23 cellular contexts compared by ENCODE assay signal in the genomic region with DNA sequence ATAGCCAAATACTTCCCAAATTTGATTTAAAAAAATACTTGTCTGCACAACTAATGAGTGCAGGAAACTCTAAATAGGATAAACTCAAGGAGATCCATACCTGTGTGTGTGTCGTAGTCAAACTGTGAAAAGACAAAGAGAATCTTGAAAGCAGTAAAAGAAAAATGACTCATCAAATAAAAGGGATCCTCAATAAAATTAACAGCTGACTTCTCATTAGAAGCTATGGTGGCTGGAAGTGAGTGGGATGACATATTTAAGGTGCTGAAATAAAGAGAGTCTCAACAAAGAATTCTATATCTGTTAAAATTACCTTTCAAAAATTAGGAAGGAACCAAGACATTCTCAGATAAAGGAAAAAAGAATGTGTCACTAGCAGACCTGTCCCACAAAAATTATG. TPM values are rescaled to one million over a fixed set of nuclear protein-coding genes. Genes with fewer than 3 reads are reported as not detected.
DNase-seq lines count a peak whose midpoint lies in the region; ATAC-seq, FAIRE-seq and TF ChIP-seq lines count a peak whose summit lies in the region.
"Had no signal": no experiment of that assay in that cellular context is flagged by ENCODE, and none has a peak within 500 bp of the region (broad histone marks: within the 10 kb centered on the region; RNA-seq: fewer than 3 reads in every experiment).

No MANE protein-coding gene starts in this region.

- no peaks in the 10 kb centered on the region for H3K9me1 ChIP-seq in K562 (ENCODE audit: control insufficient read depth, insufficient read depth, low read length)

- intact Hi-C loops in HCT116 (cut with micrococcal nuclease), result no loop called here
- intact Hi-C loops in K562 (cut with micrococcal nuclease), result no loop called here
- intact Hi-C loops in upper lobe of right lung (cut with DNase I), result no loop called here

- no peak overlapping the region for H2AFZ ChIP-seq in HCT116 (ENCODE audit: low read depth, low read length, poor library complexity, severe bottlenecking)
- no peak overlapping the region for H2AFZ ChIP-seq in K562 (ENCODE audit: low read depth, low read length)

- no peak for FAIRE-seq in K562 (lab: Jason Lieb, UNC)
- FAIRE-seq: HTR-8/SVneo had no signal

- no peak for ATAC-seq in HCT116
- ATAC-seq in K562, result no peak
- ATAC-seq in upper lobe of right lung, result no peak
- ATAC-seq: CD8-positive, alpha-beta T cell; SK-N-SH treated with all-trans-retinoic acid at 6 μM for 48 hours; T-helper 17 cell had no signal

- H3K9me3 ChIP-seq in HCT116 (ENCODE audit: control insufficient read depth in 1 of 2, insufficient read depth in 1 of 2, low read depth in 1 of 2, low read length in 2 of 2) (peaks cover 15 to 21% of the 10 kb centered on the region in 2 experiments; a peak in 3 of 4 replicates), K562 (replicated peaks; ENCODE audit: control insufficient read depth, insufficient read depth, low read depth, low read length) (peaks cover 8% of the 10 kb centered on the region; the same call in 1 of the 2 replicates), upper lobe of right lung (peaks cover 19% of the 10 kb centered on the region)

- POLR2A ChIA-PET in HCT116 (lab: Charles Lee), result no interaction called here
- POLR2A ChIA-PET in K562 (lab: Yijun Ruan, JAX), result interaction anchor here (1.1 kb wide), 1 partner anchor 15 kb away, joined by 3 read pairs; no protein-coding TSS in a partner anchor
- POLR2A ChIA-PET in HEK293T (lab: Yijun Ruan, JAX), result no interaction called here

- WGBS in K562 (ENCODE audit: insufficient coverage, low coverage, missing lambda C conversion rate), result 100% methylated on average over 1 of the region's 1 CpG

- TF ChIP-seq CTCF in HCT116 (IDR thresholded peaks at IDR 0.05 in 2 of 3, conservative IDR thresholded peaks at IDR 0.05 in 1 of 3; ENCODE audit: borderline replicate concordance in 1 of 3, insufficient read depth in 1 of 3, low read depth in 2 of 3, low read length in 2 of 3) (no peak), K562 (IDR thresholded peaks at IDR 0.05 in 2 of 3, conservative IDR thresholded peaks at IDR 0.05 in 1 of 3; ENCODE audit: insufficient read depth in 2 of 3, low read depth in 1 of 3, low read length in 3 of 3) (no peak), upper lobe of right lung (IDR thresholded peaks at IDR 0.05) (no peak)

- H3K4me3 ChIP-seq in HCT116 (replicated peaks in 1 of 2; ENCODE audit: low read depth in 1 of 2, low read length in 2 of 2) (no peak overlapping the region), K562 (no peak overlapping the region), upper lobe of right lung (no peak overlapping the region)

- TF ChIP-seq EP300 in K562 (IDR thresholded peaks at IDR 0.05; ENCODE audit: low read length), result no peak

- in situ Hi-C loops in K562 (cut with MboI), result no loop called here

- RAD21 ChIA-PET in HCT116 (lab: Charles Lee; ENCODE audit: low non-redundant PET in 1 of 2, low total read pairs in 2 of 2, uncharacterized antibody in 2 of 2, unreplicated experiment in 2 of 2), result no interaction called here

- no peak for TF ChIP-seq RAD21 in HCT116 (IDR thresholded peaks at IDR 0.05; ENCODE audit: low read depth)
- TF ChIP-seq RAD21 in K562 (CRISPR knock-in tag; conservative IDR thresholded peaks at IDR 0.05 in 1 of 2, IDR thresholded peaks at IDR 0.05 in 1 of 2), result no peak

- H3K4me2 ChIP-seq in HCT116 (ENCODE audit: low read length) (no peak overlapping the region), K562 (ENCODE audit: insufficient read depth, low read length) (no peak overlapping the region)
- H3K4me2 ChIP-seq: BLaER1 treated with 17β-estradiol and CSF1 and Interleukin-3, amounts not matched to agents 10 nM and 100 nM had no signal

- H4K20me1 ChIP-seq in HCT116 (ENCODE audit: insufficient read depth), result no peaks in the 10 kb centered on the region
- no peaks in the 10 kb centered on the region for H4K20me1 ChIP-seq in K562 (replicated peaks; ENCODE audit: control insufficient read depth, insufficient read depth, low read length)

- DNase-seq in SKM-1 treated with dmso at 0.1 percent for 144 hours (lab: John Stamatoyannopoulos, UW; ENCODE audit: unreplicated experiment) (peak; percentile 9), SKM-1 (lab: John Stamatoyannopoulos, UW; ENCODE audit: unreplicated experiment) (no peak), HCT116 (ENCODE audit: low read depth, low spot score) (no peak), OCI-M1 (lab: John Stamatoyannopoulos, UW) (peak; percentile 21), K562 (ENCODE audit: extremely low read depth in 1 of 4, low spot score in 3 of 4) (no peak), upper lobe of right lung (no peak), HEK293T (ENCODE audit: extremely low spot score) (no peak), NCI-H2227 (lab: John Stamatoyannopoulos, UW; ENCODE audit: unreplicated experiment) (no peak)
- DNase-seq: Calu3; CD8-positive, alpha-beta T cell; DMS53; H7; NCI-H1417 treated with DMSO at 0.1 percent for 48 hours; NCI-H1930; NCI-H2171; NCI-H446; NCI-H526 treated with DMSO at 0.1 percent for 48 hours; NK-92 treated with Interleukin-12 subunit alpha and Interleukin-12 subunit beta, amount 100 ng/mL, for 24 hours; SHP77; T-helper 17 cell had no signal

- H3K9ac ChIP-seq in HCT116 (ENCODE audit: low read length), result no peak overlapping the region
- H3K9ac ChIP-seq in K562 (ENCODE audit: insufficient read depth in 1 of 2, low read depth in 2 of 2, low read length in 2 of 2), result no peak overlapping the region
- H3K9ac ChIP-seq: BLaER1 treated with 17β-estradiol and CSF1 and Interleukin-3, amounts not matched to agents 10 nM and 100 nM had no signal

- no peaks in the 10 kb centered on the region for H3K9me2 ChIP-seq in HCT116 (ENCODE audit: insufficient read depth)

- CTCF ChIA-PET in HCT116 (lab: Charles Lee) (interaction anchor here (2.2 kb wide), 1 partner anchor 11 kb away, joined by 6 read pairs; no protein-coding TSS in a partner anchor), K562 (lab: Yijun Ruan, JAX; ENCODE audit: low intra/inter-chr PET ratio) (no interaction called here), HEK293T (lab: Yijun Ruan, JAX) (interaction anchor here (1.0 kb wide), 1 partner anchor 11 kb away, joined by 3 read pairs; no protein-coding TSS in a partner anchor)

- H3K27ac ChIP-seq in HCT116 (ENCODE audit: low read depth, low read length) (no peak overlapping the region), K562 (ENCODE audit: extremely low read depth, low read depth, low read length) (no peak overlapping the region), upper lobe of right lung (no peak overlapping the region)
- H3K27ac ChIP-seq: BLaER1 treated with 17β-estradiol and CSF1 and Interleukin-3, amounts not matched to agents 10 nM and 100 nM had no signal

- H3K4me1 ChIP-seq in HCT116 (ENCODE audit: control insufficient read depth in 1 of 2, insufficient read depth in 2 of 2, low read length in 2 of 2) (no peaks in the 10 kb centered on the region), K562 (replicated peaks in 1 of 2; ENCODE audit: control insufficient read depth in 2 of 2, insufficient read depth in 2 of 2, low read length in 2 of 2) (no peaks in the 10 kb centered on the region; a peak in 3 of 5 replicates), upper lobe of right lung (peaks cover under 1% of the 10 kb centered on the region)

- H3K79me2 ChIP-seq in HCT116 (ENCODE audit: insufficient read depth, low read length), result peaks cover 52% of the 10 kb centered on the region
- H3K79me2 ChIP-seq in K562 (ENCODE audit: control insufficient read depth, insufficient read depth, low read length), result peaks cover 53% of the 10 kb centered on the region

- no peak for TF ChIP-seq POLR2A in HCT116 (IDR thresholded peaks at IDR 0.05; ENCODE audit: borderline replicate concordance, extremely low read depth, insufficient read depth, insufficient read length)
- no peak for TF ChIP-seq POLR2A in K562 (conservative IDR thresholded peaks at IDR 0.05)

- H3K27me3 ChIP-seq in HCT116 (ENCODE audit: insufficient read depth, low read length) (no peaks in the 10 kb centered on the region), K562 (ENCODE audit: control insufficient read depth in 2 of 2, insufficient read depth in 2 of 2, low read length in 2 of 2) (no peaks in the 10 kb centered on the region), upper lobe of right lung (no peaks in the 10 kb centered on the region)
- H3K27me3 ChIP-seq: BLaER1 treated with 17β-estradiol and CSF1 and Interleukin-3, amounts not matched to agents 10 nM and 100 nM had no signal

- no TSS peak for BruUV-seq in HCT116 (replicated peaks; lab: Mats Ljungman, UMichigan)
- no TSS peak for BruUV-seq in K562 (replicated peaks; lab: Mats Ljungman, UMichigan)

- H3K36me3 ChIP-seq in HCT116 (ENCODE audit: control insufficient read depth in 1 of 2, insufficient read depth in 2 of 2, low read length in 2 of 2), result peaks cover 0 to 9% of the 10 kb centered on the region in 2 experiments; a peak in 1 of 4 replicates
- H3K36me3 ChIP-seq in K562 (ENCODE audit: control insufficient read depth, insufficient read depth, low read length), result no peaks in the 10 kb centered on the region
- no peaks in the 10 kb centered on the region for H3K36me3 ChIP-seq in upper lobe of right lung

TF ChIP-seq in HCT116, 20 proteins besides CTCF, POLR2A, EP300 and RAD21 (continues in another document):
- TF ChIP-seq EZH2phosphoT487 (IDR thresholded peaks at IDR 0.05; ENCODE audit: borderline replicate concordance), result no peak

TF ChIP-seq in HEK293T, 16 proteins besides CTCF, POLR2A, EP300 and RAD21 (continues in another document):
- TF ChIP-seq HDGF (IDR thresholded peaks at IDR 0.05; ENCODE audit: borderline replicate concordance), result no peak
- TF ChIP-seq BHLHE40 (IDR thresholded peaks at IDR 0.05; ENCODE audit: borderline replicate concordance), result no peak
- TF ChIP-seq ELF4 (IDR thresholded peaks at IDR 0.05), result no peak
- no peak for TF ChIP-seq SUZ12 (IDR thresholded peaks at IDR 0.05)

RNA-seq across cellular contexts. Expression of a gene that starts 13.7 kb away (rescaled TPM):
- total RNA-seq in HCT116 (2021; ENCODE audit: unreplicated experiment), result 41.3 TPM
- polyA plus RNA-seq in HCT116 (2012), result 15.9 and 22.9 TPM in 2 replicates
- total RNA-seq in K562 (2011; cell fraction: chromatin; rRNA removed; ENCODE audit: low replicate concordance), result 24.2 and 70.1 TPM in 2 replicates
- 17.2 and 24.5 TPM in 2 replicates for total RNA-seq in K562 (2011; cell fraction: nucleolus; rRNA removed)
- 49.1 and 91.3 TPM in 2 replicates for total RNA-seq in K562 (2011; cell fraction: nucleoplasm; rRNA removed)
- total RNA-seq in K562 (2014; rRNA removed), result 61.1 and 62.5 TPM in 2 replicates
- 68.1 and 82.4 TPM in 2 replicates for total RNA-seq in K562 (2014; rRNA removed; fragmentation: Illumina TruSeq; extraction: Trizol)
- 97.0 and 109 TPM in 2 replicates for total RNA-seq in K562 (2015; rRNA removed; fragmentation: Illumina TruSeq; extraction: Trizol)
- 41.0 and 49.9 TPM in 2 replicates for total RNA-seq in K562 (2021)
- polyA plus RNA-seq in K562 (2011; rRNA removed), result 57.6 and 70.2 TPM in 2 replicates
- 15.1 and 22.0 TPM in 2 replicates for polyA plus RNA-seq in K562 (2011; cell fraction: cytosol; rRNA removed)
- polyA plus RNA-seq in K562 (2011; cell fraction: nucleus; rRNA removed), result 24.5 and 42.9 TPM in 2 replicates
- polyA plus RNA-seq in K562 (2012), result 67.3 and 71.4 TPM in 2 replicates
- polyA plus RNA-seq in K562 (2014; fragmentation: Illumina TruSeq; extraction: Trizol), result 68.2 and 83.7 TPM in 2 replicates
- polyA plus RNA-seq in K562 (2014; fragmentation: Nextera tagmentation; extraction: Ambion mirVana), result 10 to 100 TPM; 26.3 to 29.8 TPM
- polyA plus RNA-seq in K562 (2014; rRNA removed), result 44.3 and 44.5 TPM in 2 replicates
- 55.7 and 59.4 TPM in 2 replicates for polyA minus RNA-seq in K562 (2011; rRNA and poly(A)+ RNA removed)
- 14.6 and 19.9 TPM in 2 replicates for polyA minus RNA-seq in K562 (2011; cell fraction: cytosol; rRNA and poly(A)+ RNA removed)
- polyA minus RNA-seq in K562 (2011; cell fraction: nucleus; rRNA and poly(A)+ RNA removed), result 46.9 and 69.3 TPM in 2 replicates
- 46.5 TPM for total RNA-seq in upper lobe of right lung

Comparison
In these comparisons a context has a peak if more than half of its experiments do, and no peak if none do; other contexts are left out.
1. DNase-seq: peak in SKM-1 treated with dmso at 0.1 percent for 144 hours (single experiment) and OCI-M1 (single experiment); none in SKM-1 (single experiment), HCT116 (single experiment), K562 (0 of 4), upper lobe of right lung (single experiment), HEK293T (single experiment) and NCI-H2227 (single experiment).